Comparison of ENCODE assay signal across 1 cellular context in the genomic region with DNA sequence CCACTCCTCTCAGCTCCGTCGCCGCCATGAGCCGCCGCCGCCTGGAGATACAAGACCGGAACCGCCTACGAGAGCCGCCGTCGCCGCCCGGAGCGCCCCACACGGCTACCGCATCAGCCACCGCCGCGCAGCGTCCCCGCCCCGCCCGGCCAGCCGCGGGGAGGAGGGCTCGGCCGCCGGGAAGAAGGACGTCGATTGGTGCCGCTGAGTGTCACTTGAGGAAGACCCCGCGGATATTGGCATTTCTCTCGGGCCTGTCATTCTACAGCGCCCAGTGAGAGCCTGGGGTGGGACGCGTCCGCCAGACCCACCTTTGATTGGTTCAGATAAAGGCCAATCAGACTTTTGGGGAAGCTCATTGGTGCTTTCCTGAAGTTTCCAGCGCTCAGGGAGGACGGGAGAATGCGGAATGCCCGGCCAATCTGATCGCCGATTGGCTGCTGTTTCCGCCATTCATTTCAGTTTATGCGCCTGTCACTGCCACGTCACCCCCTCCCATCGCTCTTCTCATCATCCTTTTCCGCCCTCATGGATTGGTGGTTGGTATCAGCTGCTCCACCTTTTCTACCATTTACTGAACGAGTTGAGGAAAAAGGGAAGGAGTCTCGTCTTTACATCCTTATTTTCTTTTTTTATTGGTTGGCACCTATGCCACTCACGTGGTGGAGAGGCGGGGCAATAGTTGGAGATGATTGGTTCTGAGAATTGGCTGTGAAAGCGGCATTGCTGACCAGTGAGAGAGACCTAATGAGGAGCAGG.
TF ChIP-seq lines count a peak whose summit lies in the region.

OSBP (minus strand) TSS at position 138 of the 759 bp plus-strand sequence; CDS start at position 28, 110 bp downstream.

TF ChIP-seq in HepG2, 621 proteins besides CTCF, POLR2A, EP300 and RAD21 (continued from another document and continues in another):
- TF ChIP-seq THAP9 (CRISPR knock-in tag; IDR thresholded peaks at IDR 0.05; ENCODE audit: borderline replicate concordance), result peak; percentile 67; the same call in 1 of the 2 replicates
- no peak for TF ChIP-seq NAIF1 (CRISPR knock-in tag; IDR thresholded peaks at IDR 0.05; ENCODE audit: borderline replicate concordance)
- TF ChIP-seq GATA4 (IDR thresholded peaks at IDR 0.05; ENCODE audit: borderline replicate concordance, low read depth), result no peak
- no peak for TF ChIP-seq CHD4 (IDR thresholded peaks at IDR 0.05; ENCODE audit: borderline replicate concordance, low read length)
- peak; percentile 50; the same call in 1 of the 2 replicates for TF ChIP-seq YEATS2 (CRISPR knock-in tag; IDR thresholded peaks at IDR 0.05; ENCODE audit: borderline replicate concordance)
- peak; percentile 44; the same call in 1 of the 2 replicates for TF ChIP-seq IRF2 (CRISPR knock-in tag; IDR thresholded peaks at IDR 0.05)
- no peak for TF ChIP-seq PTBP1 (IDR thresholded peaks at IDR 0.05; ENCODE audit: low read depth, low read length, poor library complexity, severe bottlenecking)
- TF ChIP-seq MIXL1 (CRISPR knock-in tag; IDR thresholded peaks at IDR 0.05), result peak; percentile 37; the same call in 1 of the 2 replicates
- peak; percentile 62 for TF ChIP-seq ZNF616 (CRISPR knock-in tag; IDR thresholded peaks at IDR 0.05; ENCODE audit: low read depth)
- TF ChIP-seq ARNTL (CRISPR knock-in tag; IDR thresholded peaks at IDR 0.05), result no peak
- TF ChIP-seq ZNF549 (CRISPR knock-in tag; IDR thresholded peaks at IDR 0.05), result no peak
- no peak for TF ChIP-seq IKZF5 (CRISPR knock-in tag; IDR thresholded peaks at IDR 0.05)
- TF ChIP-seq HCFC1 (IDR thresholded peaks at IDR 0.05; ENCODE audit: low read depth, low read length), result peak; percentile 19
- no peak for TF ChIP-seq NBN (conservative IDR thresholded peaks at IDR 0.05)
- no peak for TF ChIP-seq NFIB (CRISPR knock-in tag; IDR thresholded peaks at IDR 0.05; ENCODE audit: borderline replicate concordance)
- no peak for TF ChIP-seq ZNF747 (CRISPR knock-in tag; IDR thresholded peaks at IDR 0.05; ENCODE audit: borderline replicate concordance)
- no peak for TF ChIP-seq TFE3 (CRISPR knock-in tag; IDR thresholded peaks at IDR 0.05)
- TF ChIP-seq, protein P1, sequence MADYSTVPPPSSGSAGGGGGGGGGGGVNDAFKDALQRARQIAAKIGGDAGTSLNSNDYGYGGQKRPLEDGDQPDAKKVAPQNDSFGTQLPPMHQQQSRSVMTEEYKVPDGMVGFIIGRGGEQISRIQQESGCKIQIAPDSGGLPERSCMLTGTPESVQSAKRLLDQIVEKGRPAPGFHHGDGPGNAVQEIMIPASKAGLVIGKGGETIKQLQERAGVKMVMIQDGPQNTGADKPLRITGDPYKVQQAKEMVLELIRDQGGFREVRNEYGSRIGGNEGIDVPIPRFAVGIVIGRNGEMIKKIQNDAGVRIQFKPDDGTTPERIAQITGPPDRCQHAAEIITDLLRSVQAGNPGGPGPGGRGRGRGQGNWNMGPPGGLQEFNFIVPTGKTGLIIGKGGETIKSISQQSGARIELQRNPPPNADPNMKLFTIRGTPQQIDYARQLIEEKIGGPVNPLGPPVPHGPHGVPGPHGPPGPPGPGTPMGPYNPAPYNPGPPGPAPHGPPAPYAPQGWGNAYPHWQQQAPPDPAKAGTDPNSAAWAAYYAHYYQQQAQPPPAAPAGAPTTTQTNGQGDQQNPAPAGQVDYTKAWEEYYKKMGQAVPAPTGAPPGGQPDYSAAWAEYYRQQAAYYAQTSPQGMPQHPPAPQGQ (CRISPR knock-in tag; IDR thresholded peaks at IDR 0.05; ENCODE audit: borderline replicate concordance), result no peak
- TF ChIP-seq ATF7-NPFF (CRISPR knock-in tag; IDR thresholded peaks at IDR 0.05; ENCODE audit: low read depth), result 0 out of 2 replicates have a peak, but pooled peaks have one; percentile 31
- TF ChIP-seq NFYB (CRISPR knock-in tag; IDR thresholded peaks at IDR 0.05), result peak; percentile 94
- TF ChIP-seq, protein P2, sequence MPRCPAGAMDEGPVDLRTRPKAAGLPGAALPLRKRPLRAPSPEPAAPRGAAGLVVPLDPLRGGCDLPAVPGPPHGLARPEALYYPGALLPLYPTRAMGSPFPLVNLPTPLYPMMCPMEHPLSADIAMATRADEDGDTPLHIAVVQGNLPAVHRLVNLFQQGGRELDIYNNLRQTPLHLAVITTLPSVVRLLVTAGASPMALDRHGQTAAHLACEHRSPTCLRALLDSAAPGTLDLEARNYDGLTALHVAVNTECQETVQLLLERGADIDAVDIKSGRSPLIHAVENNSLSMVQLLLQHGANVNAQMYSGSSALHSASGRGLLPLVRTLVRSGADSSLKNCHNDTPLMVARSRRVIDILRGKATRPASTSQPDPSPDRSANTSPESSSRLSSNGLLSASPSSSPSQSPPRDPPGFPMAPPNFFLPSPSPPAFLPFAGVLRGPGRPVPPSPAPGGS (CRISPR knock-in tag; IDR thresholded peaks at IDR 0.05), result peak; percentile 47; the same call in 1 of the 2 replicates
- TF ChIP-seq SP1 (IDR thresholded peaks at IDR 0.05), result peak; percentile 6; the same call in 1 of the 2 replicates
- TF ChIP-seq SP1 (CRISPR knock-in tag; IDR thresholded peaks at IDR 0.05), result peak; percentile 70
- peak; percentile 63; the same call in 1 of the 2 replicates for TF ChIP-seq RAD51 (IDR thresholded peaks at IDR 0.05; ENCODE audit: borderline replicate concordance)
- no peak for TF ChIP-seq HNRNPUL1 (IDR thresholded peaks at IDR 0.05; ENCODE audit: low read depth, low read length)
- TF ChIP-seq MTF2 (CRISPR knock-in tag; IDR thresholded peaks at IDR 0.05; ENCODE audit: borderline replicate concordance), result no peak
- TF ChIP-seq MYC (CRISPR knock-in tag; IDR thresholded peaks at IDR 0.05; ENCODE audit: borderline replicate concordance), result peak; percentile 50; the same call in 1 of the 2 replicates
- no peak for TF ChIP-seq UBTF (CRISPR knock-in tag; IDR thresholded peaks at IDR 0.05)
- TF ChIP-seq CHD2 (IDR thresholded peaks at IDR 0.05; ENCODE audit: low read depth, low read length), result peak; percentile 84
- no peak for TF ChIP-seq HHEX (CRISPR knock-in tag; IDR thresholded peaks at IDR 0.05)
- TF ChIP-seq PBX3 (CRISPR knock-in tag; IDR thresholded peaks at IDR 0.05; ENCODE audit: borderline replicate concordance), result peak; percentile 95; the same call in 1 of the 2 replicates
- TF ChIP-seq E2F2 (CRISPR knock-in tag; IDR thresholded peaks at IDR 0.05; ENCODE audit: borderline replicate concordance), result 0 out of 2 replicates have a peak, but pooled peaks have one; percentile 14
- 0 out of 2 replicates have a peak, but pooled peaks have one; percentile 28 for TF ChIP-seq PPARG (CRISPR knock-in tag; conservative IDR thresholded peaks at IDR 0.05)
- no peak for TF ChIP-seq NFKBIZ (CRISPR knock-in tag; IDR thresholded peaks at IDR 0.05)
- TF ChIP-seq ZNF253 (CRISPR knock-in tag; IDR thresholded peaks at IDR 0.05; ENCODE audit: borderline replicate concordance), result no peak
- TF ChIP-seq, protein P3, sequence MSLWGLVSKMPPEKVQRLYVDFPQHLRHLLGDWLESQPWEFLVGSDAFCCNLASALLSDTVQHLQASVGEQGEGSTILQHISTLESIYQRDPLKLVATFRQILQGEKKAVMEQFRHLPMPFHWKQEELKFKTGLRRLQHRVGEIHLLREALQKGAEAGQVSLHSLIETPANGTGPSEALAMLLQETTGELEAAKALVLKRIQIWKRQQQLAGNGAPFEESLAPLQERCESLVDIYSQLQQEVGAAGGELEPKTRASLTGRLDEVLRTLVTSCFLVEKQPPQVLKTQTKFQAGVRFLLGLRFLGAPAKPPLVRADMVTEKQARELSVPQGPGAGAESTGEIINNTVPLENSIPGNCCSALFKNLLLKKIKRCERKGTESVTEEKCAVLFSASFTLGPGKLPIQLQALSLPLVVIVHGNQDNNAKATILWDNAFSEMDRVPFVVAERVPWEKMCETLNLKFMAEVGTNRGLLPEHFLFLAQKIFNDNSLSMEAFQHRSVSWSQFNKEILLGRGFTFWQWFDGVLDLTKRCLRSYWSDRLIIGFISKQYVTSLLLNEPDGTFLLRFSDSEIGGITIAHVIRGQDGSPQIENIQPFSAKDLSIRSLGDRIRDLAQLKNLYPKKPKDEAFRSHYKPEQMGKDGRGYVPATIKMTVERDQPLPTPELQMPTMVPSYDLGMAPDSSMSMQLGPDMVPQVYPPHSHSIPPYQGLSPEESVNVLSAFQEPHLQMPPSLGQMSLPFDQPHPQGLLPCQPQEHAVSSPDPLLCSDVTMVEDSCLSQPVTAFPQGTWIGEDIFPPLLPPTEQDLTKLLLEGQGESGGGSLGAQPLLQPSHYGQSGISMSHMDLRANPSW (CRISPR knock-in tag; IDR thresholded peaks at IDR 0.05; ENCODE audit: borderline replicate concordance), result no peak
- peak; percentile 75 for TF ChIP-seq SP4 (CRISPR knock-in tag; IDR thresholded peaks at IDR 0.05)
- TF ChIP-seq ZNF672 (CRISPR knock-in tag; IDR thresholded peaks at IDR 0.05), result no peak
- TF ChIP-seq XBP1 (CRISPR knock-in tag; IDR thresholded peaks at IDR 0.05), result peak; percentile 97
